In genomic region chr9:134792627-134793026, GRCh38 we compare ENCODE assay signal across 23 cellular contexts.
DNase-seq lines count a peak whose midpoint lies in the region; ATAC-seq, FAIRE-seq and TF ChIP-seq lines count a peak whose summit lies in the region.
"Had no signal": no experiment of that assay in that cellular context is flagged by ENCODE, and none has a peak within 500 bp of the region (broad histone marks: within the 10 kb centered on the region; RNA-seq: fewer than 3 reads in every experiment).

No MANE protein-coding gene starts in this region.

- peaks cover 4% of the 10 kb centered on the region for H3K36me3 Mint-ChIP-seq in nephron (ENCODE audit: low read depth)
- peaks cover 4% of the 10 kb centered on the region for H3K36me3 Mint-ChIP-seq in nephron progenitor cell (ENCODE audit: low read depth)

- SMC1A ChIA-PET in GM12878 (lab: Charles Lee; ENCODE audit: uncharacterized antibody, unreplicated experiment) = no interaction called here

- TF ChIP-seq EP300 in GM12878 (IDR thresholded peaks at IDR 0.05; ENCODE audit: borderline replicate concordance in 1 of 2, control insufficient read depth in 1 of 2, low read depth in 2 of 2, low read length in 2 of 2) = no peak

- H3K27ac Mint-ChIP-seq in nephron (peak overlapping the region in 2 of 3 experiments; percentile 17 to 65), nephron progenitor cell (no peak overlapping the region)
- H3K27ac Mint-ChIP-seq: CD4-positive, alpha-beta T cell; IgD-negative memory B cell had no signal

- TF ChIP-seq POLR2A in GM12878 (IDR thresholded peaks at IDR 0.05; ENCODE audit: low read depth, low read length) = no peak

- TF ChIP-seq CTCF in GM12878 (IDR thresholded peaks at IDR 0.05 in 2 of 3, conservative IDR thresholded peaks at IDR 0.05 in 1 of 3; ENCODE audit: control insufficient read depth in 2 of 3, extremely low read depth in 1 of 3, insufficient read depth in 1 of 3, low read depth in 3 of 3, low read length in 3 of 3) (no peak), nephron (IDR thresholded peaks at IDR 0.05; ENCODE audit: unreplicated experiment in 3 of 3) (no peak), smooth muscle cell (IDR thresholded peaks at IDR 0.05; ENCODE audit: borderline replicate concordance, insufficient read depth, poor library complexity, severe bottlenecking) (no peak), nephron progenitor cell (IDR thresholded peaks at IDR 0.05) (no peak)

- RAD21 ChIA-PET in GM12878 (lab: Charles Lee; ENCODE audit: unreplicated experiment) = no interaction called here

- TF ChIP-seq RAD21 in GM12878 (IDR thresholded peaks at IDR 0.05; ENCODE audit: insufficient read depth, low read depth, low read length) = no peak

- H3K9me3 ChIP-seq in GM12878 (replicated peaks; ENCODE audit: control insufficient read depth, insufficient read depth, low read length) (no peaks in the 10 kb centered on the region), smooth muscle cell (replicated peaks; ENCODE audit: low read depth) (no peaks in the 10 kb centered on the region)
- H3K9me3 ChIP-seq: A549, Caco-2 had no signal

- POLR2A ChIA-PET in GM12878 (lab: Charles Lee) = no interaction called here

- DNase-seq in Right ventricle myocardium inferior (ENCODE audit: missing footprints) = peak; percentile 17
- no peak for DNase-seq in cardiac septum (ENCODE audit: low spot score)
- no peak for DNase-seq in GM12878 (ENCODE audit: low read depth, low spot score)
- DNase-seq in smooth muscle cell (lab: John Stamatoyannopoulos, UW; ENCODE audit: unreplicated experiment) = no peak
- DNase-seq in mesendoderm = no peak
- DNase-seq in nephron progenitor cell = no peak
- DNase-seq: AML-193; Caco-2; CD4-positive, alpha-beta T cell; GOT3; H7 had no signal

- H3K56ac ChIP-seq in mesendoderm (ENCODE audit: low read length) = no peak overlapping the region

- H3K4me1 ChIP-seq in GM12878 (ENCODE audit: control insufficient read depth, insufficient read depth, low read length) (no peaks in the 10 kb centered on the region), smooth muscle cell (ENCODE audit: low read depth) (no peaks in the 10 kb centered on the region), mesendoderm (ENCODE audit: control insufficient read depth, low read depth, low read length) (no peaks in the 10 kb centered on the region)
- H3K4me1 ChIP-seq: A549, Caco-2 had no signal

- no peak overlapping the region for H3K9ac ChIP-seq in GM12878 (ENCODE audit: control insufficient read depth, insufficient read depth, low read length)
- H3K9ac ChIP-seq in smooth muscle cell (ENCODE audit: low read depth) = no peak overlapping the region
- no peak overlapping the region for H3K9ac ChIP-seq in mesendoderm (ENCODE audit: low read length)

- no peaks in the 10 kb centered on the region for H3K79me1 ChIP-seq in mesendoderm (ENCODE audit: low read length)

- H3K23ac ChIP-seq in mesendoderm (ENCODE audit: low read length) = no peak overlapping the region

- no peak overlapping the region for H2BK5ac ChIP-seq in mesendoderm (ENCODE audit: low read length)

- H3K27me3 Mint-ChIP-seq in nephron (ENCODE audit: low read depth) = no peaks in the 10 kb centered on the region
- H3K27me3 Mint-ChIP-seq in nephron progenitor cell (ENCODE audit: low read depth, poor library complexity) = no peaks in the 10 kb centered on the region

- H3K79me2 ChIP-seq in GM12878 (ENCODE audit: control insufficient read depth, insufficient read depth, low read length) = no peaks in the 10 kb centered on the region
- peaks cover 10% of the 10 kb centered on the region for H3K79me2 ChIP-seq in smooth muscle cell (ENCODE audit: low read depth)
- H3K79me2 ChIP-seq in mesendoderm (ENCODE audit: control insufficient read depth, insufficient read depth, low read length) = no peaks in the 10 kb centered on the region

- intact Hi-C loops in Right ventricle myocardium inferior (cut with DNase I) = no loop called here
- intact Hi-C loops in cardiac septum (cut with DNase I) = no loop called here
- intact Hi-C loops in GM12878 (cut with micrococcal nuclease; ENCODE audit: unreplicated experiment) = no loop called here

- BruUV-seq in GM12878 (replicated peaks; lab: Mats Ljungman, UMichigan) = no TSS peak

- no peak overlapping the region for H4K8ac ChIP-seq in mesendoderm (ENCODE audit: low read depth, low read length)

- no peak overlapping the region for H3K4me2 ChIP-seq in GM12878 (ENCODE audit: control insufficient read depth, insufficient read depth)
- no peak overlapping the region for H3K4me2 ChIP-seq in smooth muscle cell
- no peak overlapping the region for H3K4me2 ChIP-seq in mesendoderm (ENCODE audit: low read length)
- H3K4me2 ChIP-seq: A549 had no signal

- H3F3A ChIP-seq in smooth muscle cell (ENCODE audit: low read depth) = peaks cover 88% of the 10 kb centered on the region

- H3K9me3 Mint-ChIP-seq in nephron (no peaks in the 10 kb centered on the region), nephron progenitor cell (no peaks in the 10 kb centered on the region)
- H3K9me3 Mint-ChIP-seq: CD4-positive, alpha-beta T cell; IgD-negative memory B cell had no signal

- no peak overlapping the region for H3K4ac ChIP-seq in mesendoderm (ENCODE audit: low read depth, low read length)

- H3K27ac ChIP-seq in GM12878 (ENCODE audit: control insufficient read depth, insufficient read depth) (no peak overlapping the region), smooth muscle cell (ENCODE audit: low read depth) (peak overlapping the region; percentile 46), mesendoderm (ENCODE audit: low read depth, low read length) (no peak overlapping the region)
- H3K27ac ChIP-seq: 22Rv1, A549, C4-2B, HL-60 had no signal

- H4K5ac ChIP-seq in mesendoderm (ENCODE audit: low read length) = no peak overlapping the region

- H3K4me3 Mint-ChIP-seq in nephron = no peak overlapping the region
- no peak overlapping the region for H3K4me3 Mint-ChIP-seq in nephron progenitor cell
- H3K4me3 Mint-ChIP-seq: CD4-positive, alpha-beta T cell; IgD-negative memory B cell had no signal

- no peak for FAIRE-seq in GM12878 (lab: Jason Lieb, UNC)
- FAIRE-seq: A549, D721Med, G401.6, GM12892, GM18507 had no signal

- 66% methylated on average over 14 of the region's 21 CpGs for WGBS in GM12878 (ENCODE audit: insufficient coverage, insufficient replicate concordance, low lambda C conversion rate, missing lambda C conversion rate)
- WGBS in smooth muscle cell (ENCODE audit: low lambda C conversion rate) = 81% methylated on average over 20 of the region's 21 CpGs
- no CpG with 5 or more reads among the region's 21 CpGs for WGBS in mesendoderm (ENCODE audit: extremely low coverage, insufficient coverage, low lambda C conversion rate)

- H3K4me1 Mint-ChIP-seq in nephron = peaks cover 27% of the 10 kb centered on the region
- H3K4me1 Mint-ChIP-seq in nephron progenitor cell = peaks cover 35% of the 10 kb centered on the region
- H3K4me1 Mint-ChIP-seq: IgD-negative memory B cell had no signal

- in situ Hi-C loops in GM12878 (cut with MboI) = no loop called here

- H3K36me3 ChIP-seq in GM12878 (ENCODE audit: control insufficient read depth in 2 of 2, insufficient read depth in 2 of 2, low read length in 1 of 2) = no peaks in the 10 kb centered on the region
- peaks cover 21% of the 10 kb centered on the region for H3K36me3 ChIP-seq in smooth muscle cell (ENCODE audit: low read depth)
- H3K36me3 ChIP-seq in mesendoderm (ENCODE audit: control insufficient read depth, insufficient read depth, low read length) = peaks cover 4% of the 10 kb centered on the region

- H4K20me1 ChIP-seq in GM12878 (ENCODE audit: control insufficient read depth, insufficient read depth) (no peaks in the 10 kb centered on the region), smooth muscle cell (ENCODE audit: low read depth) (peaks cover 98% of the 10 kb centered on the region)

- CTCF ChIA-PET in GM12878 (lab: Yijun Ruan, JAX) = no interaction called here

- H3K4me3 ChIP-seq in GM12878 = no peak overlapping the region
- no peak overlapping the region for H3K4me3 ChIP-seq in smooth muscle cell
- no peak overlapping the region for H3K4me3 ChIP-seq in mesendoderm (ENCODE audit: low read length)
- H3K4me3 ChIP-seq: A549 had no signal

- H2AK5ac ChIP-seq in mesendoderm (ENCODE audit: low read length) = no peak overlapping the region

- H2AFZ ChIP-seq in GM12878 (ENCODE audit: control insufficient read depth, low read depth, low read length) (no peak overlapping the region), smooth muscle cell (ENCODE audit: low read depth) (no peak overlapping the region)

- H2BK15ac ChIP-seq in mesendoderm (replicated peaks; ENCODE audit: low read depth) = no peak overlapping the region

- ATAC-seq in Right ventricle myocardium inferior = no peak
- ATAC-seq in GM12878 = no peak
- no peak for ATAC-seq in GM18873 (IDR thresholded peaks at IDR 0.05; ENCODE audit: low FRiP score, unreplicated experiment)
- ATAC-seq: A549, HCT116 had no signal

- no peak overlapping the region for H3K18ac ChIP-seq in mesendoderm (ENCODE audit: low read length)

- no peak overlapping the region for H2BK120ac ChIP-seq in mesendoderm (ENCODE audit: low read depth, low read length)

- no peaks in the 10 kb centered on the region; a peak in 1 of 4 replicates for H3K27me3 ChIP-seq in GM12878 (replicated peaks in 1 of 2; ENCODE audit: control insufficient read depth in 2 of 2, insufficient read depth in 2 of 2, low read length in 1 of 2)
- H3K27me3 ChIP-seq in smooth muscle cell (ENCODE audit: low read depth) = no peaks in the 10 kb centered on the region
- H3K27me3 ChIP-seq in mesendoderm (ENCODE audit: insufficient read depth, low read length, poor library complexity) = no peaks in the 10 kb centered on the region

TF ChIP-seq in GM12878, 131 proteins besides CTCF, POLR2A, EP300 and RAD21 (continues in another document):
- TF ChIP-seq MYB (IDR thresholded peaks at IDR 0.05; ENCODE audit: borderline replicate concordance, low read depth, low read length) (no peak), BCL3 (IDR thresholded peaks at IDR 0.05; ENCODE audit: borderline replicate concordance, insufficient read depth, low read depth, low read length, poor library complexity, severe bottlenecking) (peak; percentile 84)
